16 cellular contexts compared by ENCODE assay signal in genomic region chr17:21177401-21177800, GRCh38. TPM values are rescaled to one million over a fixed set of nuclear protein-coding genes. Genes with fewer than 3 reads are reported as not detected.
DNase-seq lines count a peak whose midpoint lies in the region; ATAC-seq and TF ChIP-seq lines count a peak whose summit lies in the region.
"Had no signal": no experiment of that assay in that cellular context is flagged by ENCODE, and none has a peak within 500 bp of the region (broad histone marks: within the 10 kb centered on the region; RNA-seq: fewer than 3 reads in every experiment).

No MANE protein-coding gene starts in this region.

- no peak for TF ChIP-seq CTCF in testis (IDR thresholded peaks at IDR 0.05)
- TF ChIP-seq CTCF in activated CD8-positive, alpha-beta T cell treated with anti-CD3 and anti-CD28 coated beads for 36 hours (IDR thresholded peaks at IDR 0.05), result no peak

- H3K4me1 Mint-ChIP-seq in CD4-positive, CD25-positive, alpha-beta regulatory T cell, result peaks cover 0 to 5% (median 0%) of the 10 kb centered on the region in 4 donors
- no peaks in the 10 kb centered on the region for H3K4me1 Mint-ChIP-seq in activated T-helper 17 cell treated with anti-CD3 and anti-CD28 coated beads, Interleukin-2, amount 50 U/mL, for 72 hours
- no peaks in the 10 kb centered on the region for H3K4me1 Mint-ChIP-seq in activated CD8-positive, alpha-beta T cell treated with anti-CD3 and anti-CD28 coated beads for 36 hours (ENCODE audit: low read depth)

- H3K27me3 ChIP-seq in CD4-positive, CD25-positive, alpha-beta regulatory T cell (ENCODE audit: control insufficient read depth, insufficient read depth, low read length), result no peaks in the 10 kb centered on the region
- no peaks in the 10 kb centered on the region for H3K27me3 ChIP-seq in H7 (ENCODE audit: control insufficient read depth, insufficient read depth, low read length)
- no peaks in the 10 kb centered on the region for H3K27me3 ChIP-seq in testis
- H3K27me3 ChIP-seq: SJSA1 had no signal

- H3K27ac Mint-ChIP-seq in CD4-positive, CD25-positive, alpha-beta regulatory T cell, result peak overlapping the region in 2 of 3 donors; percentile 78 to 79
- no peak overlapping the region for H3K27ac Mint-ChIP-seq in activated T-helper 17 cell treated with anti-CD3 and anti-CD28 coated beads, Interleukin-2, amount 50 U/mL, for 72 hours
- no peak overlapping the region for H3K27ac Mint-ChIP-seq in activated CD8-positive, alpha-beta T cell treated with anti-CD3 and anti-CD28 coated beads for 36 hours

- H3K36me3 Mint-ChIP-seq in CD4-positive, CD25-positive, alpha-beta regulatory T cell, result peaks cover 21% of the 10 kb centered on the region
- peaks cover 13% of the 10 kb centered on the region for H3K36me3 Mint-ChIP-seq in activated T-helper 17 cell treated with anti-CD3 and anti-CD28 coated beads, Interleukin-2, amount 50 U/mL, for 72 hours (ENCODE audit: low read depth)
- peaks cover 8% of the 10 kb centered on the region for H3K36me3 Mint-ChIP-seq in activated CD8-positive, alpha-beta T cell treated with anti-CD3 and anti-CD28 coated beads for 36 hours (ENCODE audit: low read depth)

- no peaks in the 10 kb centered on the region for H3K4me1 ChIP-seq in CD4-positive, CD25-positive, alpha-beta regulatory T cell (ENCODE audit: control insufficient read depth, insufficient read depth, low read length, poor library complexity, severe bottlenecking)
- peaks cover 21% of the 10 kb centered on the region for H3K4me1 ChIP-seq in testis
- H3K4me1 ChIP-seq: SJSA1 had no signal

- H3K36me3 ChIP-seq in CD4-positive, CD25-positive, alpha-beta regulatory T cell (ENCODE audit: control insufficient read depth, insufficient read depth, low read length), result peaks cover 15% of the 10 kb centered on the region
- H3K36me3 ChIP-seq in H7 (replicated peaks; ENCODE audit: control insufficient read depth, insufficient read depth, low read length) (peaks cover 6% of the 10 kb centered on the region), testis (ENCODE audit: low read depth, missing control alignments) (no peaks in the 10 kb centered on the region)

- H3K9me3 ChIP-seq in CD4-positive, CD25-positive, alpha-beta regulatory T cell (ENCODE audit: control insufficient read depth in 2 of 2, low read length in 2 of 2), result no peaks in the 10 kb centered on the region
- no peaks in the 10 kb centered on the region for H3K9me3 ChIP-seq in testis
- H3K9me3 ChIP-seq: SJSA1 had no signal

- H3K27me3 Mint-ChIP-seq in CD4-positive, CD25-positive, alpha-beta regulatory T cell, result no peaks in the 10 kb centered on the region
- H3K27me3 Mint-ChIP-seq in activated T-helper 17 cell treated with anti-CD3 and anti-CD28 coated beads, Interleukin-2, amount 50 U/mL, for 72 hours, result no peaks in the 10 kb centered on the region
- H3K27me3 Mint-ChIP-seq in activated CD8-positive, alpha-beta T cell treated with anti-CD3 and anti-CD28 coated beads for 36 hours, result no peaks in the 10 kb centered on the region

- no peak overlapping the region for H3K27ac ChIP-seq in CD4-positive, CD25-positive, alpha-beta regulatory T cell (ENCODE audit: insufficient read depth, low read length, poor library complexity, severe bottlenecking)
- no peak overlapping the region for H3K27ac ChIP-seq in testis
- H3K27ac ChIP-seq: HL-60, SJSA1 had no signal

- no peak for DNase-seq in CD4-positive, CD25-positive, alpha-beta regulatory T cell
- DNase-seq in H7, result peak; percentile 19
- peak; percentile 0 for DNase-seq in iPS-NIHi11 (ENCODE audit: low spot score)
- peak; percentile 9 for DNase-seq in testis
- no peak for DNase-seq in activated CD8-positive, alpha-beta T cell treated with anti-CD3 and anti-CD28 coated beads for 36 hours
- no peak for DNase-seq in effector CD4-positive, alpha-beta T cell
- DNase-seq: IMR-90, NCI-H1417, NCI-H187, NCI-H345, NCI-H526, SW 1271 had no signal

- H3K4me3 ChIP-seq in CD4-positive, CD25-positive, alpha-beta regulatory T cell (ENCODE audit: low read depth, low read length), result no peak overlapping the region
- H3K4me3 ChIP-seq in H7 (ENCODE audit: insufficient read depth, low read depth, low read length), result no peak overlapping the region
- H3K4me3 ChIP-seq in testis, result no peak overlapping the region
- H3K4me3 ChIP-seq: SJSA1 had no signal

- no peak for TF ChIP-seq POLR2A in testis (IDR thresholded peaks at IDR 0.05)

- no peak overlapping the region for H3K4me3 Mint-ChIP-seq in CD4-positive, CD25-positive, alpha-beta regulatory T cell
- H3K4me3 Mint-ChIP-seq in activated T-helper 17 cell treated with anti-CD3 and anti-CD28 coated beads, Interleukin-2, amount 50 U/mL, for 72 hours, result no peak overlapping the region
- H3K4me3 Mint-ChIP-seq in activated CD8-positive, alpha-beta T cell treated with anti-CD3 and anti-CD28 coated beads for 36 hours, result no peak overlapping the region
- H3K4me3 Mint-ChIP-seq: CD14-positive monocyte had no signal

- no peaks in the 10 kb centered on the region for H3K9me3 Mint-ChIP-seq in CD4-positive, CD25-positive, alpha-beta regulatory T cell
- no peaks in the 10 kb centered on the region for H3K9me3 Mint-ChIP-seq in activated T-helper 17 cell treated with anti-CD3 and anti-CD28 coated beads, Interleukin-2, amount 50 U/mL, for 72 hours
- no peaks in the 10 kb centered on the region for H3K9me3 Mint-ChIP-seq in activated CD8-positive, alpha-beta T cell treated with anti-CD3 and anti-CD28 coated beads for 36 hours
- H3K9me3 Mint-ChIP-seq: CD14-positive monocyte had no signal

- WGBS in testis, 2 donors, result 96 to 97% methylated on average over 5 to 8 of the region's 8 CpGs

- intact Hi-C loops in testis (cut with DNase I; ENCODE audit: low total_unique reads), result no loop called here
- intact Hi-C loops in activated CD8-positive, alpha-beta T cell treated with anti-CD3 and anti-CD28 coated beads for 36 hours (cut with micrococcal nuclease), result no loop called here

- POLR2A ChIA-PET in activated CD8-positive, alpha-beta T cell treated with anti-CD3 and anti-CD28 coated beads for 36 hours (lab: Charles Lee), result no interaction called here

- ATAC-seq in CD4-positive, CD25-positive, alpha-beta regulatory T cell (ENCODE audit: low read depth in 2 of 2), result no peak
- ATAC-seq in activated T-helper 17 cell treated with anti-CD3 and anti-CD28 coated beads, Interleukin-2, amount 50 U/mL, for 72 hours (replicated peaks), result no peak
- ATAC-seq in activated CD8-positive, alpha-beta T cell treated with anti-CD3 and anti-CD28 coated beads for 36 hours, result no peak

- CTCF ChIA-PET in activated CD8-positive, alpha-beta T cell treated with anti-CD3 and anti-CD28 coated beads for 36 hours (lab: Charles Lee), result no interaction called here

RNA-seq across cellular contexts. Expression of gene TMEM11, which starts 36.6 kb away (rescaled TPM):
- 16.1 TPM for total RNA-seq in CD4-positive, CD25-positive, alpha-beta regulatory T cell
- polyA plus RNA-seq in CD4-positive, CD25-positive, alpha-beta regulatory T cell, result 10 to 100 TPM; 30.8 to 50.3 (median 45.6) TPM
- total RNA-seq in H7 (2014; rRNA removed; shearing (Covaris generic)), result 24.2 and 26.1 TPM in 2 replicates
- 10 to 100 TPM; 38.9 to 55.2 TPM for total RNA-seq in testis
- polyA plus RNA-seq in testis (ENCODE audit: insufficient read depth, low read depth, low replicate concordance), result 53.4 TPM
- 10 to 100 TPM; 14.3 to 28.5 TPM for total RNA-seq in activated T-helper 17 cell treated with anti-CD3 and anti-CD28 coated beads, Interleukin-2, amount 50 U/mL, for 72 hours
- total RNA-seq in activated CD8-positive, alpha-beta T cell treated with anti-CD3 and anti-CD28 coated beads for 36 hours, result 10 to 100 TPM; 26.2 to 28.9 TPM

RNA-seq across cellular contexts. Expression of gene DHRS7B, which starts 50.6 kb away (rescaled TPM):
- 7.6 TPM for total RNA-seq in CD4-positive, CD25-positive, alpha-beta regulatory T cell
- polyA plus RNA-seq in CD4-positive, CD25-positive, alpha-beta regulatory T cell, result 10 to 100 TPM; 11.8 to 17.2 (median 14.0) TPM
- total RNA-seq in H7 (2014; rRNA removed; shearing (Covaris generic)), result 31.8 and 54.6 TPM in 2 replicates
- total RNA-seq in testis, result 10 to 100 TPM; 39.0 to 53.6 TPM
- 81.7 TPM for polyA plus RNA-seq in testis (ENCODE audit: insufficient read depth, low read depth, low replicate concordance)
- 10 to 100 TPM in 1 of 2 donors, 1 to 10 TPM in 1; 7.3 to 16.9 TPM for total RNA-seq in activated T-helper 17 cell treated with anti-CD3 and anti-CD28 coated beads, Interleukin-2, amount 50 U/mL, for 72 hours
- total RNA-seq in activated CD8-positive, alpha-beta T cell treated with anti-CD3 and anti-CD28 coated beads for 36 hours, result 10 to 100 TPM; 13.5 to 15.3 TPM

Comparison
In these comparisons a context has a peak if more than half of its experiments do, and no peak if none do; other contexts are left out.
1. DNase-seq: peak in H7 (single experiment), iPS-NIHi11 (single experiment) and testis (single experiment); none in CD4-positive, CD25-positive, alpha-beta regulatory T cell (0 of 3), activated CD8-positive, alpha-beta T cell treated with anti-CD3 and anti-CD28 coated beads for 36 hours (single experiment) and effector CD4-positive, alpha-beta T cell (single experiment).
2. H3K27ac Mint-ChIP-seq: peak in CD4-positive, CD25-positive, alpha-beta regulatory T cell (2 of 3); none in activated T-helper 17 cell treated with anti-CD3 and anti-CD28 coated beads, Interleukin-2, amount 50 U/mL, for 72 hours (single experiment) and activated CD8-positive, alpha-beta T cell treated with anti-CD3 and anti-CD28 coated beads for 36 hours (single experiment).